ENCODE assay signal across 2 cellular contexts in the genomic region with DNA sequence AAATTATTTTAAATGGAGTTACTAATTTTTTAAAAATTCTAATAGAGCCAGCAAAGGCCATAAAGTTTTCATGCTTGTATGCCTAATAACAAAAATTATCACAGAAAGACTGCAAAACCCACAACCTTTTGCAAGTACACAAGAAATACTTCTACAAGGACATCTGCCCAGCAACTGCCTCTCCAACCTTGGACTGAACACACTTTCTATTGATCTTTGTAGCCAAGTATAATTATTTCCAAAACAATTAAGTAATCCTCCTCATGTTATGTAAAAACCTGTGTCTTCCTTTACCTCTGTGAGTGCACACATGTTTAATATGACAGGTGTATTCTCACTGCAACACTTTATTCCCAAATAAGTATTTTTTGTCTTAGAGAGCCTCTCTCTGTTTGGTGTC.
TF ChIP-seq lines count a peak whose summit lies in the region.

No MANE protein-coding gene starts in this region.

TF ChIP-seq in A549, 52 proteins besides CTCF, POLR2A, EP300 and RAD21:
- TF ChIP-seq NPAS2 (CRISPR knock-in tag; IDR thresholded peaks at IDR 0.05; ENCODE audit: borderline replicate concordance) (no peak), FOXS1 (CRISPR knock-in tag; IDR thresholded peaks at IDR 0.05) (no peak), MAZ (IDR thresholded peaks at IDR 0.05; ENCODE audit: borderline replicate concordance, low read depth, low read length) (no peak), JUNB (IDR thresholded peaks at IDR 0.05) (no peak), ZC3H11A (IDR thresholded peaks at IDR 0.05) (no peak), CBX8 (IDR thresholded peaks at IDR 0.05) (no peak), BHLHE40 (IDR thresholded peaks at IDR 0.05; ENCODE audit: low read depth, low read length) (no peak), CHD4 (IDR thresholded peaks at IDR 0.05; ENCODE audit: borderline replicate concordance) (no peak), NR3C1 (IDR thresholded peaks at IDR 0.05) (no peak), EHF (CRISPR knock-in tag; IDR thresholded peaks at IDR 0.05) (no peak), KDM1A (IDR thresholded peaks at IDR 0.05; ENCODE audit: low read depth) (no peak), RNF2 (IDR thresholded peaks at IDR 0.05; ENCODE audit: borderline replicate concordance, low read depth) (no peak), POLR2AphosphoS2 (conservative IDR thresholded peaks at IDR 0.05; ENCODE audit: low read length) (no peak), GATA3 (IDR thresholded peaks at IDR 0.05; ENCODE audit: borderline replicate concordance) (no peak), MYC (IDR thresholded peaks at IDR 0.05; ENCODE audit: borderline replicate concordance, low read length) (no peak), ZNF302 (CRISPR knock-in tag; IDR thresholded peaks at IDR 0.05) (no peak)
- TF ChIP-seq, protein P1, sequence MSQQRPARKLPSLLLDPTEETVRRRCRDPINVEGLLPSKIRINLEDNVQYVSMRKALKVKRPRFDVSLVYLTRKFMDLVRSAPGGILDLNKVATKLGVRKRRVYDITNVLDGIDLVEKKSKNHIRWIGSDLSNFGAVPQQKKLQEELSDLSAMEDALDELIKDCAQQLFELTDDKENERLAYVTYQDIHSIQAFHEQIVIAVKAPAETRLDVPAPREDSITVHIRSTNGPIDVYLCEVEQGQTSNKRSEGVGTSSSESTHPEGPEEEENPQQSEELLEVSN (IDR thresholded peaks at IDR 0.05; ENCODE audit: borderline replicate concordance, low read depth), result no peak
- TF ChIP-seq, protein P2, sequence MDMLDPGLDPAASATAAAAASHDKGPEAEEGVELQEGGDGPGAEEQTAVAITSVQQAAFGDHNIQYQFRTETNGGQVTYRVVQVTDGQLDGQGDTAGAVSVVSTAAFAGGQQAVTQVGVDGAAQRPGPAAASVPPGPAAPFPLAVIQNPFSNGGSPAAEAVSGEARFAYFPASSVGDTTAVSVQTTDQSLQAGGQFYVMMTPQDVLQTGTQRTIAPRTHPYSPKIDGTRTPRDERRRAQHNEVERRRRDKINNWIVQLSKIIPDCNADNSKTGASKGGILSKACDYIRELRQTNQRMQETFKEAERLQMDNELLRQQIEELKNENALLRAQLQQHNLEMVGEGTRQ (IDR thresholded peaks at IDR 0.05), result no peak
- TF ChIP-seq, protein P3, sequence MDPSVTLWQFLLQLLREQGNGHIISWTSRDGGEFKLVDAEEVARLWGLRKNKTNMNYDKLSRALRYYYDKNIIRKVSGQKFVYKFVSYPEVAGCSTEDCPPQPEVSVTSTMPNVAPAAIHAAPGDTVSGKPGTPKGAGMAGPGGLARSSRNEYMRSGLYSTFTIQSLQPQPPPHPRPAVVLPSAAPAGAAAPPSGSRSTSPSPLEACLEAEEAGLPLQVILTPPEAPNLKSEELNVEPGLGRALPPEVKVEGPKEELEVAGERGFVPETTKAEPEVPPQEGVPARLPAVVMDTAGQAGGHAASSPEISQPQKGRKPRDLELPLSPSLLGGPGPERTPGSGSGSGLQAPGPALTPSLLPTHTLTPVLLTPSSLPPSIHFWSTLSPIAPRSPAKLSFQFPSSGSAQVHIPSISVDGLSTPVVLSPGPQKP (IDR thresholded peaks at IDR 0.05; ENCODE audit: low read depth, low read length), result no peak
- TF ChIP-seq, protein P4, sequence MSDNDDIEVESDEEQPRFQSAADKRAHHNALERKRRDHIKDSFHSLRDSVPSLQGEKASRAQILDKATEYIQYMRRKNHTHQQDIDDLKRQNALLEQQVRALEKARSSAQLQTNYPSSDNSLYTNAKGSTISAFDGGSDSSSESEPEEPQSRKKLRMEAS (IDR thresholded peaks at IDR 0.05), result no peak

TF ChIP-seq in HepG2, 621 proteins besides CTCF, POLR2A, EP300 and RAD21:
- TF ChIP-seq MXI1 (IDR thresholded peaks at IDR 0.05; ENCODE audit: borderline replicate concordance, low read depth, low read length) (no peak), CHD2 (IDR thresholded peaks at IDR 0.05; ENCODE audit: low read depth, low read length) (no peak), PHF5A (CRISPR knock-in tag; IDR thresholded peaks at IDR 0.05; ENCODE audit: low read depth, unreplicated experiment) (no peak), RFXAP (CRISPR knock-in tag; IDR thresholded peaks at IDR 0.05; ENCODE audit: borderline replicate concordance) (peak; percentile 67; the same call in 1 of the 2 replicates), NCOA2 (CRISPR knock-in tag; IDR thresholded peaks at IDR 0.05) (0 out of 2 replicates have a peak, but pooled peaks have one; percentile 39), ZKSCAN5 (CRISPR knock-in tag; IDR thresholded peaks at IDR 0.05) (no peak), ONECUT2 (CRISPR knock-in tag; IDR thresholded peaks at IDR 0.05) (peak; percentile 51; the same call in 1 of the 2 replicates), ZNF761 (CRISPR knock-in tag; conservative IDR thresholded peaks at IDR 0.05) (no peak), ETV5 (CRISPR knock-in tag; IDR thresholded peaks at IDR 0.05; ENCODE audit: borderline replicate concordance) (no peak), ZNF431 (CRISPR knock-in tag; IDR thresholded peaks at IDR 0.05; ENCODE audit: borderline replicate concordance, low read depth) (no peak), RFX5 (IDR thresholded peaks at IDR 0.05; ENCODE audit: low read depth, low read length) (0 out of 2 replicates have a peak, but pooled peaks have one; percentile 47), ZNF256 (CRISPR knock-in tag; conservative IDR thresholded peaks at IDR 0.05) (no peak), HNF4A (CRISPR knock-in tag; IDR thresholded peaks at IDR 0.05) (peak; percentile 53; the same call in 1 of the 2 replicates), TOE1 (CRISPR knock-in tag; IDR thresholded peaks at IDR 0.05) (no peak), GATA4 (IDR thresholded peaks at IDR 0.05; ENCODE audit: borderline replicate concordance, low read depth) (no peak), GATAD2A (CRISPR knock-in tag; IDR thresholded peaks at IDR 0.05) (peak; percentile 24; the same call in 1 of the 2 replicates), ZNF777 (CRISPR knock-in tag; IDR thresholded peaks at IDR 0.05) (no peak), FOXA3 (CRISPR knock-in tag; IDR thresholded peaks at IDR 0.05) (0 out of 2 replicates have a peak, but pooled peaks have one; percentile 7), SOX13 (IDR thresholded peaks at IDR 0.05) (no peak), SOX13 (CRISPR knock-in tag; conservative IDR thresholded peaks at IDR 0.05 in 1 of 2, IDR thresholded peaks at IDR 0.05 in 1 of 2) (peak in 1 of 2 experiments; percentile 15; a peak in 1 of 4 replicates)
- TF ChIP-seq, protein P5, sequence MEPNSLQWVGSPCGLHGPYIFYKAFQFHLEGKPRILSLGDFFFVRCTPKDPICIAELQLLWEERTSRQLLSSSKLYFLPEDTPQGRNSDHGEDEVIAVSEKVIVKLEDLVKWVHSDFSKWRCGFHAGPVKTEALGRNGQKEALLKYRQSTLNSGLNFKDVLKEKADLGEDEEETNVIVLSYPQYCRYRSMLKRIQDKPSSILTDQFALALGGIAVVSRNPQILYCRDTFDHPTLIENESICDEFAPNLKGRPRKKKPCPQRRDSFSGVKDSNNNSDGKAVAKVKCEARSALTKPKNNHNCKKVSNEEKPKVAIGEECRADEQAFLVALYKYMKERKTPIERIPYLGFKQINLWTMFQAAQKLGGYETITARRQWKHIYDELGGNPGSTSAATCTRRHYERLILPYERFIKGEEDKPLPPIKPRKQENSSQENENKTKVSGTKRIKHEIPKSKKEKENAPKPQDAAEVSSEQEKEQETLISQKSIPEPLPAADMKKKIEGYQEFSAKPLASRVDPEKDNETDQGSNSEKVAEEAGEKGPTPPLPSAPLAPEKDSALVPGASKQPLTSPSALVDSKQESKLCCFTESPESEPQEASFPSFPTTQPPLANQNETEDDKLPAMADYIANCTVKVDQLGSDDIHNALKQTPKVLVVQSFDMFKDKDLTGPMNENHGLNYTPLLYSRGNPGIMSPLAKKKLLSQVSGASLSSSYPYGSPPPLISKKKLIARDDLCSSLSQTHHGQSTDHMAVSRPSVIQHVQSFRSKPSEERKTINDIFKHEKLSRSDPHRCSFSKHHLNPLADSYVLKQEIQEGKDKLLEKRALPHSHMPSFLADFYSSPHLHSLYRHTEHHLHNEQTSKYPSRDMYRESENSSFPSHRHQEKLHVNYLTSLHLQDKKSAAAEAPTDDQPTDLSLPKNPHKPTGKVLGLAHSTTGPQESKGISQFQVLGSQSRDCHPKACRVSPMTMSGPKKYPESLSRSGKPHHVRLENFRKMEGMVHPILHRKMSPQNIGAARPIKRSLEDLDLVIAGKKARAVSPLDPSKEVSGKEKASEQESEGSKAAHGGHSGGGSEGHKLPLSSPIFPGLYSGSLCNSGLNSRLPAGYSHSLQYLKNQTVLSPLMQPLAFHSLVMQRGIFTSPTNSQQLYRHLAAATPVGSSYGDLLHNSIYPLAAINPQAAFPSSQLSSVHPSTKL (CRISPR knock-in tag; IDR thresholded peaks at IDR 0.05), result peak; percentile 13; the same call in 1 of the 2 replicates
TF ChIP-seq in HepG2: peak in this region for 9.
